In genomic region chr2:130899306-130899705, GRCh38 we compare ENCODE assay signal across 28 cellular contexts.
"Had no signal": no experiment of that assay in that cellular context is flagged by ENCODE, and none has a peak within 500 bp of the region (broad histone marks: within the 10 kb centered on the region; RNA-seq: fewer than 3 reads in every experiment).

No MANE protein-coding gene starts in this region.

- H3K4me1 ChIP-seq: breast epithelium, SJSA1 had no signal

- H3K9me3 Mint-ChIP-seq: activated CD8-positive, alpha-beta T cell treated with anti-CD3 and anti-CD28 coated beads for 36 hours; activated naive CD4-positive, alpha-beta T cell treated with anti-CD3 and anti-CD28 coated beads, Interleukin-2, amount 10 ng/mL, durations not matched to agents 7 days and 5 days; activated naive CD8-positive, alpha-beta T cell treated with anti-CD3 and anti-CD28 coated beads, Interleukin-2, amount 10 ng/mL, durations not matched to agents 7 days and 5 days; activated T-cell treated with anti-CD3 and anti-CD28 coated beads, Interleukin-2, amount 50 U/mL, for 72 hours; activated T-helper 2 cell treated with anti-CD3 and anti-CD28 coated beads, Interferon-gamma antibody, Interleukin-2, Interleukin-4, amounts not matched to agents 10 μg/mL and 5 μg/mL and 100 μg/mL, durations not matched to agents 14 hours and 24 hours and 36 hours; T-helper 1 cell treated with Interleukin-12 subunit alpha and Interleukin-12 subunit beta and Interleukin-4 antibody, amounts not matched to agents 30 μg/mL and 1 μg/mL, for 36 hours had no signal

- H3K27ac ChIP-seq: breast epithelium, SJSA1 had no signal

- H3K27me3 ChIP-seq: breast epithelium, MG63 had no signal

- ATAC-seq: activated CD4-positive, CD25-positive, alpha-beta regulatory T cell treated with anti-CD3 and anti-CD28 coated beads, Interleukin-2, amount 50 U/mL, for 24 hours; activated CD8-positive, alpha-beta T cell treated with anti-CD3 and anti-CD28 coated beads for 36 hours; activated T-cell treated with anti-CD3 and anti-CD28 coated beads, Interleukin-2, amount 50 U/mL, for 72 hours; Panc1 had no signal

- H3K9me3 ChIP-seq: breast epithelium, MG63, SJSA1 had no signal

- H3K4me1 Mint-ChIP-seq: activated naive CD4-positive, alpha-beta T cell treated with anti-CD3 and anti-CD28 coated beads, Interleukin-2, amount 10 ng/mL, durations not matched to agents 7 days and 5 days; activated naive CD8-positive, alpha-beta T cell treated with anti-CD3 and anti-CD28 coated beads, Interleukin-2, amount 10 ng/mL, durations not matched to agents 7 days and 5 days had no signal

- H3K36me3 ChIP-seq: breast epithelium, MG63, SJSA1 had no signal

- H3K4me3 ChIP-seq: breast epithelium, MG63, SJSA1 had no signal

- H3K27ac Mint-ChIP-seq: activated CD8-positive, alpha-beta T cell treated with anti-CD3 and anti-CD28 coated beads for 36 hours; activated naive CD4-positive, alpha-beta T cell treated with anti-CD3 and anti-CD28 coated beads, Interleukin-2, amount 10 ng/mL, durations not matched to agents 7 days and 5 days; activated naive CD8-positive, alpha-beta T cell treated with anti-CD3 and anti-CD28 coated beads, Interleukin-2, amount 10 ng/mL, durations not matched to agents 7 days and 5 days; activated T-cell treated with anti-CD3 and anti-CD28 coated beads, Interleukin-2, amount 50 U/mL, for 72 hours; activated T-helper 2 cell treated with anti-CD3 and anti-CD28 coated beads, Interferon-gamma antibody, Interleukin-2, Interleukin-4, amounts not matched to agents 10 μg/mL and 5 μg/mL and 100 μg/mL, durations not matched to agents 14 hours and 24 hours and 36 hours; T-helper 1 cell treated with Interleukin-12 subunit alpha and Interleukin-12 subunit beta and Interleukin-4 antibody, amounts not matched to agents 30 μg/mL and 1 μg/mL, for 36 hours had no signal

- H3K36me3 Mint-ChIP-seq: activated naive CD4-positive, alpha-beta T cell treated with anti-CD3 and anti-CD28 coated beads, Interleukin-2, amount 10 ng/mL, durations not matched to agents 7 days and 5 days; activated naive CD8-positive, alpha-beta T cell treated with anti-CD3 and anti-CD28 coated beads, Interleukin-2, amount 10 ng/mL, durations not matched to agents 7 days and 5 days had no signal

- H3K4me3 Mint-ChIP-seq: activated CD8-positive, alpha-beta T cell treated with anti-CD3 and anti-CD28 coated beads for 36 hours; activated naive CD4-positive, alpha-beta T cell treated with anti-CD3 and anti-CD28 coated beads, Interleukin-2, amount 10 ng/mL, durations not matched to agents 7 days and 5 days; activated naive CD8-positive, alpha-beta T cell treated with anti-CD3 and anti-CD28 coated beads, Interleukin-2, amount 10 ng/mL, durations not matched to agents 7 days and 5 days; activated T-cell treated with anti-CD3 and anti-CD28 coated beads, Interleukin-2, amount 50 U/mL, for 72 hours; T-helper 1 cell treated with Interleukin-12 subunit alpha and Interleukin-12 subunit beta and Interleukin-4 antibody, amounts not matched to agents 30 μg/mL and 1 μg/mL, for 36 hours had no signal

- DNase-seq: activated CD4-positive, alpha-beta T cell treated with anti-CD3 and anti-CD28 coated beads for 4 hours; activated CD8-positive, alpha-beta memory T cell treated with anti-CD3 and anti-CD28 coated beads, Interleukin-2, amount 50 U/mL, for 4 hours; activated CD8-positive, alpha-beta T cell treated with anti-CD3 and anti-CD28 coated beads for 36 hours; activated gamma-delta T cell treated with Interleukin-2 at 50 U/mL for 16 hours; activated naive CD4-positive, alpha-beta T cell treated with anti-CD3 and anti-CD28 coated beads, Interleukin-2, amount 10 ng/mL, durations not matched to agents 7 days and 5 days; activated naive CD8-positive, alpha-beta T cell treated with anti-CD3 and anti-CD28 coated beads, Interleukin-2, amount 10 ng/mL, durations not matched to agents 7 days and 5 days; activated T-cell treated with anti-CD3 and anti-CD28 coated beads, Interleukin-2, amount 50 U/mL, for 72 hours; central memory CD4-positive, alpha-beta T cell; MG63; MV-4-11; NCI-H1092 treated with DMSO at 0.1 percent for 48 hours; NCI-H1417 treated with DMSO at 0.1 percent for 48 hours; NCI-H1694; NCI-H2029; NCI-H2107; NCI-H2171 treated with DMSO at 0.1 percent for 48 hours; NCI-H226; NCI-H526; NCI-H774; OCI-M1; Right ventricle myocardium superior; RPMI8226 had no signal
